In the genomic region with DNA sequence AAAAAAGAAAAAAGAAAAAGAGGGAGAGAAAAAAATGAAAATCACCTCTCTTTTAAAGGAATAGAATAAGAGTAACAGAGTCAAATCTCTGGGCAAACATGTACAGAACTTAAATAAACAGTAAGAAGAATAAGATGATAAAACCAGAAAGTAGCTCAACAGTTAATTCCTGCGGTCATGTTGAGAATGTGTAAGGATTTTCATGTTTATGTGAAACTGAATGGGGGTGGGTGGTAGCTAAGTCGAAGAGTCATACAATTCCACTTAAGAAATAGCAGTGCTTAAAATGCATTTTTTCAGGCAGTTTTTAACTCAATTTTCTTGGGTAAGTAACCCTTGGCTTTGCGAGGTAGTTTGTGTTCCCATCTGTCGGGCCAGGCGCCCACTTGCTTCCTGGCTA, we compare ENCODE assay signal across 1 cellular context.
TF ChIP-seq lines count a peak whose summit lies in the region.

No MANE protein-coding gene starts in this region.

TF ChIP-seq in IMR-90, 13 proteins besides CTCF, POLR2A, EP300 and RAD21 (continued from another document):
- TF ChIP-seq NFE2L2 (IDR thresholded peaks at IDR 0.05; ENCODE audit: low read depth, low read length) (no peak), ELK1 (IDR thresholded peaks at IDR 0.05; ENCODE audit: borderline replicate concordance, low read depth, low read length) (no peak), USF2 (IDR thresholded peaks at IDR 0.05; ENCODE audit: low read depth, low read length) (no peak), CEBPB (IDR thresholded peaks at IDR 0.05; ENCODE audit: low read depth, low read length) (no peak), RFX5 (IDR thresholded peaks at IDR 0.05; ENCODE audit: low read depth, low read length) (no peak), FOS (IDR thresholded peaks at IDR 0.05; ENCODE audit: low read depth, low read length) (no peak)
